Comparison of ENCODE assay signal across 2 cellular contexts in the genomic region with DNA sequence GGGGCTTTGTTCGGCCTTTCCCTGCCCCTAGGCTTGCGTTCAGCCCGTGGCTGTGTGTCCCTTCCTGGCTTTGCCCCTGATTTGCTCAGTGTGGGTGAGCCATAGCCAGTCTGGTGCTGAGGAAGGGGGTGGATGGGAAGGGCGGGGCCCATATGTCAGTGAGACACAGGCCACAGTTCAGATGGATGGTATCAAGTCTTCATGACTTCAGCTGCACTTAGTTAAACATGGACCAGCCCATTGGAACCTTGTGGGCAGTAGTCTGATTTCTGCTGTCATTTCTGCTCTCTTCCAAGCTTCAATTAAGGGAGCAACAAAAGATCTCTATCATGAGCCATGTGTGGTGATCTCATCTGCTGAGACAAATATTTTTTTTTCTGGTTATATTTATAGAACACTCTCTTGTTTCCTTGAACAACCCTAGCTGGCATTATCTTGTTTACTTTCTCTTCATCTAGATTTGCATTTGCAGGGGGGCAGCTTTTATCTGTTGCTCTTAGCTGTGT.
TF ChIP-seq lines count a peak whose summit lies in the region.

No MANE protein-coding gene starts in this region.

TF ChIP-seq in K562, 482 proteins besides CTCF, POLR2A, EP300 and RAD21 (continued from another document):
- TF ChIP-seq, protein P1, sequence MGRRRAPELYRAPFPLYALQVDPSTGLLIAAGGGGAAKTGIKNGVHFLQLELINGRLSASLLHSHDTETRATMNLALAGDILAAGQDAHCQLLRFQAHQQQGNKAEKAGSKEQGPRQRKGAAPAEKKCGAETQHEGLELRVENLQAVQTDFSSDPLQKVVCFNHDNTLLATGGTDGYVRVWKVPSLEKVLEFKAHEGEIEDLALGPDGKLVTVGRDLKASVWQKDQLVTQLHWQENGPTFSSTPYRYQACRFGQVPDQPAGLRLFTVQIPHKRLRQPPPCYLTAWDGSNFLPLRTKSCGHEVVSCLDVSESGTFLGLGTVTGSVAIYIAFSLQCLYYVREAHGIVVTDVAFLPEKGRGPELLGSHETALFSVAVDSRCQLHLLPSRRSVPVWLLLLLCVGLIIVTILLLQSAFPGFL (CRISPR knock-in tag; IDR thresholded peaks at IDR 0.05) = no peak
- no peak for TF ChIP-seq ELF4 (CRISPR knock-in tag; IDR thresholded peaks at IDR 0.05)
- TF ChIP-seq JUN (IDR thresholded peaks at IDR 0.05; ENCODE audit: borderline replicate concordance, low read depth, low read length) = 0 out of 2 replicates have a peak, but pooled peaks have one; percentile 6
- no peak for TF ChIP-seq JUN (CRISPR knock-in tag; IDR thresholded peaks at IDR 0.05; ENCODE audit: borderline replicate concordance)
- no peak for TF ChIP-seq ZNF134 (CRISPR knock-in tag; conservative IDR thresholded peaks at IDR 0.05)
- TF ChIP-seq TFAM (CRISPR knock-in tag; conservative IDR thresholded peaks at IDR 0.05) = no peak
- TF ChIP-seq ZNF778 (CRISPR knock-in tag; IDR thresholded peaks at IDR 0.05) = no peak
- no peak for TF ChIP-seq POLR2B (IDR thresholded peaks at IDR 0.05; ENCODE audit: low read depth, partially characterized antibody)
- TF ChIP-seq ILK (tag; IDR thresholded peaks at IDR 0.05; ENCODE audit: borderline replicate concordance, low read depth) = no peak
- no peak for TF ChIP-seq PTBP1 (IDR thresholded peaks at IDR 0.05; ENCODE audit: low read depth, low read length)
- TF ChIP-seq, protein P2, sequence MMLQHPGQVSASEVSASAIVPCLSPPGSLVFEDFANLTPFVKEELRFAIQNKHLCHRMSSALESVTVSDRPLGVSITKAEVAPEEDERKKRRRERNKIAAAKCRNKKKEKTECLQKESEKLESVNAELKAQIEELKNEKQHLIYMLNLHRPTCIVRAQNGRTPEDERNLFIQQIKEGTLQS (IDR thresholded peaks at IDR 0.05) = peak; percentile 56; the same call in 1 of the 2 replicates
- TF ChIP-seq, protein P2 (CRISPR knock-in tag; conservative IDR thresholded peaks at IDR 0.05) = no peak

TF ChIP-seq in HepG2, 621 proteins besides CTCF, POLR2A, EP300 and RAD21 (continued from another document):
- TF ChIP-seq, protein P3, sequence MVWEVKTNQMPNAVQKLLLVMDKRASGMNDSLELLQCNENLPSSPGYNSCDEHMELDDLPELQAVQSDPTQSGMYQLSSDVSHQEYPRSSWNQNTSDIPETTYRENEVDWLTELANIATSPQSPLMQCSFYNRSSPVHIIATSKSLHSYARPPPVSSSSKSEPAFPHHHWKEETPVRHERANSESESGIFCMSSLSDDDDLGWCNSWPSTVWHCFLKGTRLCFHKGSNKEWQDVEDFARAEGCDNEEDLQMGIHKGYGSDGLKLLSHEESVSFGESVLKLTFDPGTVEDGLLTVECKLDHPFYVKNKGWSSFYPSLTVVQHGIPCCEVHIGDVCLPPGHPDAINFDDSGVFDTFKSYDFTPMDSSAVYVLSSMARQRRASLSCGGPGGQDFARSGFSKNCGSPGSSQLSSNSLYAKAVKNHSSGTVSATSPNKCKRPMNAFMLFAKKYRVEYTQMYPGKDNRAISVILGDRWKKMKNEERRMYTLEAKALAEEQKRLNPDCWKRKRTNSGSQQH (CRISPR knock-in tag; IDR thresholded peaks at IDR 0.05; ENCODE audit: low read depth) = 0 out of 2 replicates have a peak, but pooled peaks have one; percentile 17
- TF ChIP-seq FOSL2 (CRISPR knock-in tag; IDR thresholded peaks at IDR 0.05) (0 out of 2 replicates have a peak, but pooled peaks have one; percentile 27), ZFX (CRISPR knock-in tag; IDR thresholded peaks at IDR 0.05; ENCODE audit: low read depth) (peak; percentile 54), ZNF839 (CRISPR knock-in tag; IDR thresholded peaks at IDR 0.05; ENCODE audit: borderline replicate concordance) (no peak), ZNF101 (CRISPR knock-in tag; IDR thresholded peaks at IDR 0.05; ENCODE audit: borderline replicate concordance, low read depth) (no peak), SALL1 (CRISPR knock-in tag; IDR thresholded peaks at IDR 0.05) (peak; percentile 54; the same call in 1 of the 2 replicates), ZKSCAN1 (IDR thresholded peaks at IDR 0.05; ENCODE audit: low read length) (no peak)
- TF ChIP-seq, protein P4, sequence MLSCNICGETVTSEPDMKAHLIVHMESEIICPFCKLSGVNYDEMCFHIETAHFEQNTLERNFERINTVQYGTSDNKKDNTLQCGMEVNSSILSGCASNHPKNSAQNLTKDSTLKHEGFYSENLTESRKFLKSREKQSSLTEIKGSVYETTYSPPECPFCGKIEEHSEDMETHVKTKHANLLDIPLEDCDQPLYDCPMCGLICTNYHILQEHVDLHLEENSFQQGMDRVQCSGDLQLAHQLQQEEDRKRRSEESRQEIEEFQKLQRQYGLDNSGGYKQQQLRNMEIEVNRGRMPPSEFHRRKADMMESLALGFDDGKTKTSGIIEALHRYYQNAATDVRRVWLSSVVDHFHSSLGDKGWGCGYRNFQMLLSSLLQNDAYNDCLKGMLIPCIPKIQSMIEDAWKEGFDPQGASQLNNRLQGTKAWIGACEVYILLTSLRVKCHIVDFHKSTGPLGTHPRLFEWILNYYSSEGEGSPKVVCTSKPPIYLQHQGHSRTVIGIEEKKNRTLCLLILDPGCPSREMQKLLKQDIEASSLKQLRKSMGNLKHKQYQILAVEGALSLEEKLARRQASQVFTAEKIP (CRISPR knock-in tag; IDR thresholded peaks at IDR 0.05; ENCODE audit: borderline replicate concordance) = no peak
- TF ChIP-seq, protein P5, sequence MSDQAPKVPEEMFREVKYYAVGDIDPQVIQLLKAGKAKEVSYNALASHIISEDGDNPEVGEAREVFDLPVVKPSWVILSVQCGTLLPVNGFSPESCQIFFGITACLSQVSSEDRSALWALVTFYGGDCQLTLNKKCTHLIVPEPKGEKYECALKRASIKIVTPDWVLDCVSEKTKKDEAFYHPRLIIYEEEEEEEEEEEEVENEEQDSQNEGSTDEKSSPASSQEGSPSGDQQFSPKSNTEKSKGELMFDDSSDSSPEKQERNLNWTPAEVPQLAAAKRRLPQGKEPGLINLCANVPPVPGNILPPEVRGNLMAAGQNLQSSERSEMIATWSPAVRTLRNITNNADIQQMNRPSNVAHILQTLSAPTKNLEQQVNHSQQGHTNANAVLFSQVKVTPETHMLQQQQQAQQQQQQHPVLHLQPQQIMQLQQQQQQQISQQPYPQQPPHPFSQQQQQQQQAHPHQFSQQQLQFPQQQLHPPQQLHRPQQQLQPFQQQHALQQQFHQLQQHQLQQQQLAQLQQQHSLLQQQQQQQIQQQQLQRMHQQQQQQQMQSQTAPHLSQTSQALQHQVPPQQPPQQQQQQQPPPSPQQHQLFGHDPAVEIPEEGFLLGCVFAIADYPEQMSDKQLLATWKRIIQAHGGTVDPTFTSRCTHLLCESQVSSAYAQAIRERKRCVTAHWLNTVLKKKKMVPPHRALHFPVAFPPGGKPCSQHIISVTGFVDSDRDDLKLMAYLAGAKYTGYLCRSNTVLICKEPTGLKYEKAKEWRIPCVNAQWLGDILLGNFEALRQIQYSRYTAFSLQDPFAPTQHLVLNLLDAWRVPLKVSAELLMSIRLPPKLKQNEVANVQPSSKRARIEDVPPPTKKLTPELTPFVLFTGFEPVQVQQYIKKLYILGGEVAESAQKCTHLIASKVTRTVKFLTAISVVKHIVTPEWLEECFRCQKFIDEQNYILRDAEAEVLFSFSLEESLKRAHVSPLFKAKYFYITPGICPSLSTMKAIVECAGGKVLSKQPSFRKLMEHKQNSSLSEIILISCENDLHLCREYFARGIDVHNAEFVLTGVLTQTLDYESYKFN (CRISPR knock-in tag; conservative IDR thresholded peaks at IDR 0.05) = 0 out of 2 replicates have a peak, but pooled peaks have one; percentile 17
TF ChIP-seq in HepG2: peak in this region for 38.
